7 cellular contexts compared by ENCODE assay signal in the genomic region with DNA sequence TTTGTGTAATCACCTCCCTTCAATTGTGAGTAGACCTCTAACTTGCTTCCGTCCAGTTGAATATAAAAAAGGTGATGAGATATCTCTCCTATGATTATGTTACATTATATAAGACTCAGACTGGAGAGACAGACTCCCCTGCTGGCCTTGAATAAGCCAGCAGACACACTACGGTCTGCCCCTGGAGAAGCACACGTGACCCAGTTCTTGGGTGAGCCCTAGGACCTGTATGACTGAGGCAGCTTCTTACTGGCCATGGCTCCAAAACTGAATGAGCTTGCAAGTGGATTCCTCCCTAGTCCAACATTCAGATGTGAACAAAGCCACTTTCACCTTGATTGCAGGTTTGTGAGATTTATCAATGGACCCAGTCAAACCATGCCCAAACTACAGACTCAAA.
"Had no signal": no experiment of that assay in that cellular context is flagged by ENCODE, and none has a peak within 500 bp of the region (broad histone marks: within the 10 kb centered on the region; RNA-seq: fewer than 3 reads in every experiment).

No MANE protein-coding gene starts in this region.

- ATAC-seq: GM23338, HepG2 had no signal

- H3K4me3 ChIP-seq: GM23338 had no signal

- H3K36me3 Mint-ChIP-seq: IgD-negative memory B cell had no signal

- H2AFZ ChIP-seq: GM23338 had no signal

- DNase-seq: H9, HCEC 1CT, KG1 had no signal

- H3K4me1 Mint-ChIP-seq: IgD-negative memory B cell had no signal

- H3K27ac Mint-ChIP-seq: GM23338, H9, IgD-negative memory B cell had no signal

- H3K9me3 Mint-ChIP-seq: GM23338, H9, IgD-negative memory B cell had no signal

- H3K27ac ChIP-seq: HL-60 had no signal

- H3K4me3 Mint-ChIP-seq: GM23338, H9, IgD-negative memory B cell had no signal

- H3K4me2 ChIP-seq: GM23338 had no signal
